In the genomic region with DNA sequence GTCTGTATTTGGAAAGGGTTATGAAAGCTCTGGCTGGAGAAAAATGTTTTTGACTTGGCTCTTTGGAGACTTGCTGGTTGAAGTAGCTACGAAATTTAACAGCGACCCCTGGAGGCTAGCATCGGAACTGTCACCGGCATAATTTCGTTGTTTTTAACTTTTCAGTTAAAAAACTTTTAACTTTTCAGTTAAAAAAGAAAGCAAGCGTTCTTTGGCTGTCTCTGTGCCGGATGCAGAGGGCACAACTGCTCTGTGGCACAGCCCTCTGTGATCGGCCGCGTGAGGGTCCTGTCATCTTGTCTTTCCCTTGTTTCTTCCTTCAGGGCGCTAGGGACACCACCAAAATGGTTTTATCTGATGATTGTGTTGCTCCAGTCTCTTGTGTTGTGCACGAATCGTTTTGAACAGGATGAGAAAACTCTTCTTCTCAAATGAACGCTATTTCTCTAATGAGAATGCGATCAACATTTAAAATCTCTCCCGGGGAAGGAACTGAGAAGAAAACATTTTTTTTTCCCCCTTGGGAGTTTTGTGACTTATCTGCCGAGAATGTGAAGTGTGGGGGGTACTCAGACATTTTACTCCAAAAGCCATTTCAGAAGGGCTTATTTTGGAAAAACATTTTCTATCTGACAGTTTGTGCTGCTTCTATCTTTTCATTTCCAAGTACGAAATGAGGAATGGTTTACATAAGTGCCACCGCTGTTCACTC, we compare ENCODE assay signal across 1 cellular context.
TF ChIP-seq lines count a peak whose summit lies in the region.

No MANE protein-coding gene starts in this region.

TF ChIP-seq in WTC11, 78 proteins besides CTCF, POLR2A, EP300 and RAD21 (continued from another document):
- TF ChIP-seq, protein P1, sequence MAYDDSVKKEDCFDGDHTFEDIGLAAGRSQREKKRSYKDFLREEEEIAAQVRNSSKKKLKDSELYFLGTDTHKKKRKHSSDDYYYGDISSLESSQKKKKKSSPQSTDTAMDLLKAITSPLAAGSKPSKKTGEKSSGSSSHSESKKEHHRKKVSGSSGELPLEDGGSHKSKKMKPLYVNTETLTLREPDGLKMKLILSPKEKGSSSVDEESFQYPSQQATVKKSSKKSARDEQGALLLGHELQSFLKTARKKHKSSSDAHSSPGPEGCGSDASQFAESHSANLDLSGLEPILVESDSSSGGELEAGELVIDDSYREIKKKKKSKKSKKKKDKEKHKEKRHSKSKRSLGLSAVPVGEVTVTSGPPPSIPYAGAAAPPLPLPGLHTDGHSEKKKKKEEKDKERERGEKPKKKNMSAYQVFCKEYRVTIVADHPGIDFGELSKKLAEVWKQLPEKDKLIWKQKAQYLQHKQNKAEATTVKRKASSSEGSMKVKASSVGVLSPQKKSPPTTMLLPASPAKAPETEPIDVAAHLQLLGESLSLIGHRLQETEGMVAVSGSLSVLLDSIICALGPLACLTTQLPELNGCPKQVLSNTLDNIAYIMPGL (CRISPR knock-in tag; IDR thresholded peaks at IDR 0.05): no peak
- no peak for TF ChIP-seq MXD4 (CRISPR knock-in tag; IDR thresholded peaks at IDR 0.05; ENCODE audit: borderline replicate concordance)
- TF ChIP-seq NFYB (CRISPR knock-in tag; conservative IDR thresholded peaks at IDR 0.05; ENCODE audit: low read depth): no peak
- TF ChIP-seq, protein P2, sequence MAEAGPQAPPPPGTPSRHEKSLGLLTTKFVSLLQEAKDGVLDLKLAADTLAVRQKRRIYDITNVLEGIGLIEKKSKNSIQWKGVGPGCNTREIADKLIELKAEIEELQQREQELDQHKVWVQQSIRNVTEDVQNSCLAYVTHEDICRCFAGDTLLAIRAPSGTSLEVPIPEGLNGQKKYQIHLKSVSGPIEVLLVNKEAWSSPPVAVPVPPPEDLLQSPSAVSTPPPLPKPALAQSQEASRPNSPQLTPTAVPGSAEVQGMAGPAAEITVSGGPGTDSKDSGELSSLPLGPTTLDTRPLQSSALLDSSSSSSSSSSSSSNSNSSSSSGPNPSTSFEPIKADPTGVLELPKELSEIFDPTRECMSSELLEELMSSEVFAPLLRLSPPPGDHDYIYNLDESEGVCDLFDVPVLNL (CRISPR knock-in tag; IDR thresholded peaks at IDR 0.05; ENCODE audit: borderline replicate concordance, low read depth): no peak
- TF ChIP-seq, protein P3, sequence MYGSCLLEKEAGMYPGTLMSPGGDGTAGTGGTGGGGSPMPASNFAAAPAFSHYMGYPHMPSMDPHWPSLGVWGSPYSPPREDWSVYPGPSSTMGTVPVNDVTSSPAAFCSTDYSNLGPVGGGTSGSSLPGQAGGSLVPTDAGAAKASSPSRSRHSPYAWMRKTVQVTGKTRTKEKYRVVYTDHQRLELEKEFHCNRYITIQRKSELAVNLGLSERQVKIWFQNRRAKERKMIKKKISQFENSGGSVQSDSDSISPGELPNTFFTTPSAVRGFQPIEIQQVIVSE (CRISPR knock-in tag; IDR thresholded peaks at IDR 0.05; ENCODE audit: borderline replicate concordance): no peak
- TF ChIP-seq JUN (CRISPR knock-in tag; IDR thresholded peaks at IDR 0.05): no peak
- TF ChIP-seq FOXJ3 (CRISPR knock-in tag; IDR thresholded peaks at IDR 0.05; ENCODE audit: borderline replicate concordance): no peak
